19 cellular contexts compared by ENCODE assay signal in the genomic region with DNA sequence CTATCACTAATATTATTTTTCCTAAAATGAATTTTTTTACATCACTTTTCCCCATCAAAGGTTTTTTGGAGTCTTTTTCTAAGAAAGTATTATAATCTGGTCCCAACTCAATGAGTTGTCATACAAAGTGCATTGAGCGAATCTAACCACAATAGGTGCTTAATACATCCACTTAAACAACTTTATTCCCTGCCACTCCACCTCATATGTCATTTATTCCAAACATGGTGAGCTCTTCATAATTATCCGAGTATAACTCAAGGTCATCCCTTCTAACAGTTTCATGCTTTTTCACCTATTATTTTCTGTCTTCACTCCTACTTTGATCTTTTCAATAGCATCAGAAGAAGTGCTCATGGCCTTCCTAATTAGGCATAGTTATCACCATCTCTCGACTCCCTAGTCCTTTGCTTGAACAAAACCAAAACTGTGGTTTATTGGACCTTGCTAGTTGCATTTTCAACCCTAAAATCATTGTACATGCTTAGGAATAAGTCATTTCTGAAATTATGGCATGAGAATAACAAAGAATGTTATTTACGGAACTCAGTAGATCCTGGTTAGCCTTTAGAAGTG.
"Had no signal": no experiment of that assay in that cellular context is flagged by ENCODE, and none has a peak within 500 bp of the region (broad histone marks: within the 10 kb centered on the region; RNA-seq: fewer than 3 reads in every experiment).

No MANE protein-coding gene starts in this region.

- H3K4me1 ChIP-seq: Peyer's patch, SJCRH30 had no signal

- H3K4me1 Mint-ChIP-seq: T-helper 17 cell had no signal

- H3K4me3 Mint-ChIP-seq: T-helper 17 cell had no signal

- H3K27ac ChIP-seq: PC-9, Peyer's patch, SJCRH30 had no signal

- H3K9me3 ChIP-seq: Peyer's patch, SJCRH30 had no signal

- H2AFZ ChIP-seq: PC-9 had no signal

- H3K4me2 ChIP-seq: PC-9 had no signal

- H3K4me3 ChIP-seq: PC-9, Peyer's patch, SJCRH30 had no signal

- H3K27me3 Mint-ChIP-seq: T-helper 17 cell had no signal

- H3K27ac Mint-ChIP-seq: T-helper 17 cell had no signal

- H3K36me3 ChIP-seq: Peyer's patch, SJCRH30 had no signal

- DNase-seq: Karpas-422, KBM-7, MV-4-11, NCI-H1048, NCI-H1105, NCI-H1436 treated with DMSO at 0.1 percent for 48 hours, NCI-H1694, NCI-H2171 treated with DMSO at 0.1 percent for 48 hours, NCI-H345, NCI-H446 treated with DMSO at 0.1 percent for 48 hours, NCI-H524 treated with DMSO at 0.1 percent for 48 hours, NCI-H69, NCI-H774, OCI-M1, PC-9, Peyer's patch, SJCRH30, T-helper 1 cell, T-helper 17 cell had no signal

- H3K27me3 ChIP-seq: Peyer's patch, SJCRH30 had no signal
